ENCODE assay signal across 13 cellular contexts in the genomic region with DNA sequence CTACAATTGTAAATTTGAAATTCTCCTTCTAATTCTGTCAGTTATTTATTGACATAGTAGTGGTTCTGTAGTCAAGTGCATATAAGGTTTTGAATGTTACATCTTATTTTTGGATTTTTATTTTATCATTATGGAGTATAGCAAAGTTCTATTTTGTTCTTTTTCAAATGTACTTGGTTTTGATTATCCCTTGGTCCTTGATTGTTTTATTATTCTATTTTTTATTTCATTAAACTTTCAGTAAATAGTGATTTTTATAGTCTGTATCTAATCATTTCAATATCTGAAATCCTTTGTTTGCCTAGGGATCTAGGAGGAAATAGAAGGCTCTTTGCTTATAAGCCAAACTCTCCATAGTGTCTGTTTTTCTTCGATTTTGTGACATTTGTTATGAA.
DNase-seq lines count a peak whose midpoint lies in the region; ATAC-seq and TF ChIP-seq lines count a peak whose summit lies in the region.
"Had no signal": no experiment of that assay in that cellular context is flagged by ENCODE, and none has a peak within 500 bp of the region (broad histone marks: within the 10 kb centered on the region; RNA-seq: fewer than 3 reads in every experiment).

No MANE protein-coding gene starts in this region.

- H3K4me3 ChIP-seq in OCI-LY1 (ENCODE audit: low read depth, low read length, poor library complexity, severe bottlenecking) (no peak overlapping the region), adipocyte (ENCODE audit: low read length) (no peak overlapping the region), testis (no peak overlapping the region), prostate gland (no peak overlapping the region)

- WGBS in testis, 2 donors = 27 to 33% methylated on average over 1 of the region's 1 CpG
- 16% methylated on average over 1 of the region's 1 CpG for WGBS in prostate gland

- H3K9ac ChIP-seq in OCI-LY1 (ENCODE audit: low read length) (peak overlapping the region; percentile 39; the same call in 1 of the 2 replicates), adipocyte (ENCODE audit: low read length) (peak overlapping the region; percentile 16)

- peak overlapping the region; percentile 50 to 66 for H3K4me3 Mint-ChIP-seq in activated T-cell treated with anti-CD3 and anti-CD28 coated beads, Interleukin-2, amount 50 U/mL, for 72 hours
- no peak overlapping the region for H3K4me3 Mint-ChIP-seq in activated T-cell treated with anti-CD3 and anti-CD28 coated beads, Interleukin-2, amount 50 U/mL, for 4 hours
- H3K4me3 Mint-ChIP-seq in stimulated activated effector memory CD8-positive, alpha-beta T cell treated with anti-CD3 and anti-CD28 coated beads, Interleukin-12 subunit alpha, Interleukin-12 subunit beta, amount 100 ng/mL, for 72 hours = peak overlapping the region; percentile 4

- H3K9me2 ChIP-seq in OCI-LY1 (ENCODE audit: low read depth, low read length) = no peaks in the 10 kb centered on the region

- H2AFZ ChIP-seq in OCI-LY1 (ENCODE audit: low read length) = no peak overlapping the region

- H3K4me2 ChIP-seq in OCI-LY1 (ENCODE audit: low read length) = peak overlapping the region; percentile 81

- H3K9me3 Mint-ChIP-seq in activated T-cell treated with anti-CD3 and anti-CD28 coated beads, Interleukin-2, amount 50 U/mL, for 72 hours = no peaks in the 10 kb centered on the region
- no peaks in the 10 kb centered on the region for H3K9me3 Mint-ChIP-seq in activated T-cell treated with anti-CD3 and anti-CD28 coated beads, Interleukin-2, amount 50 U/mL, for 4 hours
- H3K9me3 Mint-ChIP-seq in stimulated activated effector memory CD8-positive, alpha-beta T cell treated with anti-CD3 and anti-CD28 coated beads, Interleukin-12 subunit alpha, Interleukin-12 subunit beta, amount 100 ng/mL, for 72 hours = no peaks in the 10 kb centered on the region

- no peaks in the 10 kb centered on the region for H3K27me3 Mint-ChIP-seq in activated T-cell treated with anti-CD3 and anti-CD28 coated beads, Interleukin-2, amount 50 U/mL, for 72 hours (ENCODE audit: low read depth)
- H3K27me3 Mint-ChIP-seq in activated T-cell treated with anti-CD3 and anti-CD28 coated beads, Interleukin-2, amount 50 U/mL, for 4 hours (ENCODE audit: low read depth) = no peaks in the 10 kb centered on the region

- H3K4me1 ChIP-seq in OCI-LY1 (ENCODE audit: insufficient read depth, low read length, severe bottlenecking) (peaks cover 46% of the 10 kb centered on the region), adipocyte (ENCODE audit: control insufficient read depth, insufficient read depth, low read length) (peaks cover 10% of the 10 kb centered on the region), testis (peaks cover 5% of the 10 kb centered on the region), prostate gland (replicated peaks) (no peaks in the 10 kb centered on the region)

- H3K9me3 ChIP-seq in OCI-LY1 (ENCODE audit: low read length) (no peaks in the 10 kb centered on the region), adipocyte (ENCODE audit: control insufficient read depth, low read length) (no peaks in the 10 kb centered on the region), testis (no peaks in the 10 kb centered on the region), prostate gland (no peaks in the 10 kb centered on the region)

- DNase-seq in activated T-cell treated with anti-CD3 and anti-CD28 coated beads, Interleukin-2, amount 50 U/mL, for 72 hours = no peak
- no peak for DNase-seq in activated T-cell treated with anti-CD3 and anti-CD28 coated beads, Interleukin-2, amount 50 U/mL, for 4 hours
- DNase-seq in adipocyte (ENCODE audit: low read depth) = no peak
- no peak for DNase-seq in stimulated activated effector memory CD8-positive, alpha-beta T cell treated with anti-CD3 and anti-CD28 coated beads, Interleukin-12 subunit alpha, Interleukin-12 subunit beta, amount 100 ng/mL, for 72 hours (ENCODE audit: low spot score in 2 of 2)
- DNase-seq in testis = no peak
- DNase-seq in prostate gland (ENCODE audit: low spot score) = no peak
- DNase-seq: activated naive CD4-positive, alpha-beta T cell; COR-L47; NCI-H1436 treated with DMSO at 0.1 percent for 48 hours; NCI-H2227 treated with DMSO at 0.1 percent for 48 hours had no signal

- peaks cover 3 to 4% of the 10 kb centered on the region in 2 donors for H3K36me3 Mint-ChIP-seq in activated T-cell treated with anti-CD3 and anti-CD28 coated beads, Interleukin-2, amount 50 U/mL, for 72 hours (ENCODE audit: insufficient read depth in 2 of 2)
- H3K36me3 Mint-ChIP-seq in activated T-cell treated with anti-CD3 and anti-CD28 coated beads, Interleukin-2, amount 50 U/mL, for 4 hours (ENCODE audit: insufficient read depth) = no peaks in the 10 kb centered on the region
- H3K36me3 Mint-ChIP-seq in stimulated activated effector memory CD8-positive, alpha-beta T cell treated with anti-CD3 and anti-CD28 coated beads, Interleukin-12 subunit alpha, Interleukin-12 subunit beta, amount 100 ng/mL, for 72 hours = peaks cover 23% of the 10 kb centered on the region

- no peak for TF ChIP-seq CTCF in OCI-LY1 (IDR thresholded peaks at IDR 0.05; ENCODE audit: low read length)
- TF ChIP-seq CTCF in testis (IDR thresholded peaks at IDR 0.05) = no peak
- TF ChIP-seq CTCF in prostate gland (IDR thresholded peaks at IDR 0.05) = no peak

- H3K27me3 ChIP-seq in OCI-LY1 (ENCODE audit: insufficient read depth, low read length) (no peaks in the 10 kb centered on the region), adipocyte (replicated peaks; ENCODE audit: control insufficient read depth, insufficient read depth, low read length) (no peaks in the 10 kb centered on the region), testis (no peaks in the 10 kb centered on the region), prostate gland (replicated peaks; ENCODE audit: insufficient read depth) (no peaks in the 10 kb centered on the region)

- no peak for TF ChIP-seq POLR2A in testis (IDR thresholded peaks at IDR 0.05)
- TF ChIP-seq POLR2A in prostate gland (IDR thresholded peaks at IDR 0.05) = no peak

- H3K79me2 ChIP-seq in OCI-LY1 (ENCODE audit: insufficient read depth, low read length) = no peaks in the 10 kb centered on the region

- H3K27ac ChIP-seq in OCI-LY1 (ENCODE audit: low read depth, low read length, poor library complexity, severe bottlenecking) (peak overlapping the region; percentile 95), testis (no peak overlapping the region), prostate gland (no peak overlapping the region)

- peak overlapping the region; percentile 45 for H3K27ac Mint-ChIP-seq in activated T-cell treated with anti-CD3 and anti-CD28 coated beads, Interleukin-2, amount 50 U/mL, for 72 hours
- no peak overlapping the region for H3K27ac Mint-ChIP-seq in stimulated activated effector memory CD8-positive, alpha-beta T cell treated with anti-CD3 and anti-CD28 coated beads, Interleukin-12 subunit alpha, Interleukin-12 subunit beta, amount 100 ng/mL, for 72 hours

- H3K4me1 Mint-ChIP-seq in activated T-cell treated with anti-CD3 and anti-CD28 coated beads, Interleukin-2, amount 50 U/mL, for 72 hours (ENCODE audit: low read depth) = peaks cover 60% of the 10 kb centered on the region
- peaks cover 35% of the 10 kb centered on the region for H3K4me1 Mint-ChIP-seq in activated T-cell treated with anti-CD3 and anti-CD28 coated beads, Interleukin-2, amount 50 U/mL, for 4 hours (ENCODE audit: low read depth)
- peaks cover 39% of the 10 kb centered on the region for H3K4me1 Mint-ChIP-seq in stimulated activated effector memory CD8-positive, alpha-beta T cell treated with anti-CD3 and anti-CD28 coated beads, Interleukin-12 subunit alpha, Interleukin-12 subunit beta, amount 100 ng/mL, for 72 hours

- 0 out of 2 replicates have a peak, but pooled peaks cover 5% of the 10 kb centered on the region for H3F3A ChIP-seq in OCI-LY1 (ENCODE audit: insufficient read depth, low read length)

- intact Hi-C loops in testis (cut with DNase I; ENCODE audit: low total_unique reads) = no loop called here
- intact Hi-C loops in prostate gland (cut with DNase I) = loop anchor here (5.0 kb wide), 1 partner anchor 143 kb away; a partner anchor contains a TSS

- no peak for ATAC-seq in activated T-cell treated with anti-CD3 and anti-CD28 coated beads, Interleukin-2, amount 50 U/mL, for 72 hours (replicated peaks in 1 of 2)
- no peak for ATAC-seq in activated T-cell treated with anti-CD3 and anti-CD28 coated beads, Interleukin-2, amount 50 U/mL, for 4 hours
- ATAC-seq in stimulated activated effector memory CD8-positive, alpha-beta T cell treated with anti-CD3 and anti-CD28 coated beads, Interleukin-12 subunit alpha, Interleukin-12 subunit beta, amount 100 ng/mL, for 72 hours = no peak
- no peak for ATAC-seq in esophagus mucosa
- ATAC-seq: Right ventricle myocardium inferior had no signal

- H4K20me1 ChIP-seq in OCI-LY1 (ENCODE audit: insufficient read depth, low read length) = no peaks in the 10 kb centered on the region

- H3K36me3 ChIP-seq in OCI-LY1 (ENCODE audit: insufficient read depth, low read length) (no peaks in the 10 kb centered on the region), adipocyte (ENCODE audit: control insufficient read depth, insufficient read depth, low read length, severe bottlenecking) (no peaks in the 10 kb centered on the region), testis (ENCODE audit: low read depth, missing control alignments) (no peaks in the 10 kb centered on the region), prostate gland (no peaks in the 10 kb centered on the region)
